8 cellular contexts compared by ENCODE assay signal in the genomic region with DNA sequence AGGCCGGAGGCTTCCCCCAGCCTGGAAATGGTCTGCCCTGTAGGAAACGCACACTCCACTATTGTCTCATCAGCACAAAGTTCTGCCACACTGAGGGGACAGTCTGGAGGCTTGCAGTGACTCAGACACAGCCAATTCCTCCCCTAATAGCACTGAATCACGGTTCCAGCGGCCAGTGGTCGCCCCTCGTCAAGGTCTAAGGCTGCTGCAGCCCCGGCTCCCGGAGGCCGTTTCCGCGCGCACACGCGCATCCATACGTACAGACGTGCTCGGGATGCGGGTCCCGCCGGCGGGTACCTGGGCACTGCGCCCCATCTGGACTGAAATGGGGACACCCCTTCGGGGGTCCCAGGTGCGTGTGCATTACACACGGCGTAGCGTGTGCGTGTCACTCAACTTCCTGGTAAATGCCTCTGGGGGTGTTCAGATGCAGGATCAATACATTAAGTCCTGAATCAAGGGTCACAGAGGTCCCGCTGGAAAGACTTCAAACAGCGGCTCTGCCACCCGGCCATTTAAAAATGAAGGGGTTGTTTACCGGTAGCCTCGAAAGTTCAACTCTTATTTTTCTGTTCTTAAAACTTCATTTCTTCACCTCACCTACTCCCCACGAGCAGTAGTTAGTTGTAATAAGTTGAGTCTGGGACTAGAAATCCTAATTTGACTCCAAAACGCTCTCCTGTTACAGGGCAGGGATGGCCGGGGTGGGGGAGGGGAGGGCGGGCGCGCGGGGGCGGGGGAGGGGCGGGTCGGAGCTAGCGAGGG. TPM values are rescaled to one million over a fixed set of nuclear protein-coding genes. Genes with fewer than 3 reads are reported as not detected.
DNase-seq lines count a peak whose midpoint lies in the region; ATAC-seq and TF ChIP-seq lines count a peak whose summit lies in the region.

No MANE protein-coding gene starts in this region.

- TF ChIP-seq CTCF in GM12864 (IDR thresholded peaks at IDR 0.05; ENCODE audit: low read depth, low read length, missing control alignments) (no peak), thoracic aorta (IDR thresholded peaks at IDR 0.05) (no peak)

- no peak overlapping the region for H2BK15ac ChIP-seq in mesenchymal stem cell (ENCODE audit: low read depth, poor library complexity, severe bottlenecking)

- H3K79me1 ChIP-seq in mesenchymal stem cell (replicated peaks; ENCODE audit: low read length, poor library complexity, severe bottlenecking), result peaks cover 5% of the 10 kb centered on the region

- H4K8ac ChIP-seq in mesenchymal stem cell (ENCODE audit: low read length), result peak overlapping the region; percentile 83

- peak overlapping the region in 1 of 2 experiments; percentile 34 for H3K4ac ChIP-seq in mesenchymal stem cell (ENCODE audit: low read depth in 1 of 2, low read length in 2 of 2)

- peak overlapping the region; percentile 94 for H3K4me2 ChIP-seq in mesenchymal stem cell (ENCODE audit: low read length, poor library complexity, severe bottlenecking)

- H3K9ac ChIP-seq in mesenchymal stem cell (ENCODE audit: low read length), result peak overlapping the region; percentile 96

- 0% methylated on average over 41 to 43 of the region's 44 CpGs for WGBS in ectodermal cell, 2 experiments
- whole genome bisulfite sequencing in mesenchymal stem cell, result under 1% methylated on average over 31 of the region's 44 CpGs

- peak overlapping the region; percentile 61 to 71 for H2BK12ac ChIP-seq in mesenchymal stem cell (ENCODE audit: low read length in 2 of 2)

- H3K27ac ChIP-seq in SJSA1, result no peak overlapping the region
- peak overlapping the region; percentile 94 for H3K27ac ChIP-seq in ectodermal cell (ENCODE audit: insufficient read depth, low read depth, low read length, poor library complexity, severe bottlenecking)
- no peak overlapping the region for H3K27ac ChIP-seq in mesenchymal stem cell (ENCODE audit: low read length, poor library complexity, severe bottlenecking)
- H3K27ac ChIP-seq in thoracic aorta, result peak overlapping the region; percentile 28 to 41

- H3K27me3 ChIP-seq in SJSA1 (replicated peaks), result 0 out of 2 replicates have a peak, but pooled peaks cover 6% of the 10 kb centered on the region
- no peaks in the 10 kb centered on the region for H3K27me3 ChIP-seq in ectodermal cell (ENCODE audit: control insufficient read depth, insufficient read depth, low read length, poor library complexity, severe bottlenecking)
- H3K27me3 ChIP-seq in mesenchymal stem cell (ENCODE audit: control insufficient read depth in 1 of 2, insufficient read depth in 1 of 2, low read length in 2 of 2), result no peaks in the 10 kb centered on the region
- H3K27me3 ChIP-seq in thoracic aorta (replicated peaks; ENCODE audit: insufficient read depth), result no peaks in the 10 kb centered on the region

- peak overlapping the region; percentile 34 for H3K4me3 ChIP-seq in GM12864 (ENCODE audit: low read depth, low read length)
- H3K4me3 ChIP-seq in SJSA1, result peak overlapping the region; percentile 47
- H3K4me3 ChIP-seq in ectodermal cell (ENCODE audit: insufficient read depth, low read depth, low read length), result peak overlapping the region; percentile 75
- H3K4me3 ChIP-seq in mesenchymal stem cell (ENCODE audit: insufficient read depth in 1 of 2, low read depth in 1 of 2, low read length in 2 of 2), result peak overlapping the region; percentile 88 to 97
- peak overlapping the region; percentile 86 for H3K4me3 ChIP-seq in thoracic aorta

- peak overlapping the region; percentile 46 for H2BK5ac ChIP-seq in mesenchymal stem cell (ENCODE audit: low read depth, low read length, poor library complexity, severe bottlenecking)

- ATAC-seq in HG03159 (IDR thresholded peaks at IDR 0.05; ENCODE audit: unreplicated experiment) (peak; percentile 17), thoracic aorta (ENCODE audit: insufficient number of reproducible peaks, low FRiP score, low read depth) (no peak), GM21367 (IDR thresholded peaks at IDR 0.05; ENCODE audit: unreplicated experiment) (no peak)

- H2AK5ac ChIP-seq in mesenchymal stem cell (ENCODE audit: low read length, severe bottlenecking), result no peak overlapping the region

- no peaks in the 10 kb centered on the region for H3K36me3 ChIP-seq in SJSA1
- no peaks in the 10 kb centered on the region for H3K36me3 ChIP-seq in ectodermal cell (ENCODE audit: control insufficient read depth, insufficient read depth, low read length)
- H3K36me3 ChIP-seq in mesenchymal stem cell (ENCODE audit: control insufficient read depth in 1 of 2, insufficient read depth in 2 of 2, low read depth in 1 of 2, low read length in 2 of 2), result no peaks in the 10 kb centered on the region
- no peaks in the 10 kb centered on the region for H3K36me3 ChIP-seq in thoracic aorta

- DNase-seq in GM12864 (ENCODE audit: low read depth), result no peak
- DNase-seq in SJSA1 (ENCODE audit: low read depth in 1 of 2, low spot score in 2 of 2), result peak; percentile 55 to 70
- DNase-seq in mesenchymal stem cell, result peak; percentile 75
- no peak for DNase-seq in thoracic aorta (ENCODE audit: low spot score)
- no peak for DNase-seq in A172 (ENCODE audit: low spot score)

- peak overlapping the region in 1 of 2 experiments; percentile 95 for H3K14ac ChIP-seq in mesenchymal stem cell (ENCODE audit: low read length in 2 of 2)

- peak overlapping the region; percentile 94 to 99 for H3K18ac ChIP-seq in mesenchymal stem cell (ENCODE audit: low read depth in 1 of 2, low read length in 2 of 2)

- peak overlapping the region; percentile 57 for H4K91ac ChIP-seq in mesenchymal stem cell (ENCODE audit: low read length)

- H2BK120ac ChIP-seq in mesenchymal stem cell (ENCODE audit: low read depth, low read length), result peak overlapping the region; percentile 73

- no peak overlapping the region for H3K23ac ChIP-seq in mesenchymal stem cell (ENCODE audit: low read length in 2 of 2)

- H3K9me3 ChIP-seq in SJSA1 (replicated peaks), result no peaks in the 10 kb centered on the region
- H3K9me3 ChIP-seq in ectodermal cell (ENCODE audit: control insufficient read depth, low read length), result no peaks in the 10 kb centered on the region
- H3K9me3 ChIP-seq in mesenchymal stem cell (ENCODE audit: control insufficient read depth, low read length), result no peaks in the 10 kb centered on the region
- H3K9me3 ChIP-seq in thoracic aorta, result no peaks in the 10 kb centered on the region

- peaks cover 10% of the 10 kb centered on the region for H3K4me1 ChIP-seq in SJSA1 (replicated peaks)
- H3K4me1 ChIP-seq in ectodermal cell (ENCODE audit: control insufficient read depth, insufficient read depth, low read length), result peaks cover 14% of the 10 kb centered on the region
- H3K4me1 ChIP-seq in mesenchymal stem cell (ENCODE audit: control insufficient read depth, insufficient read depth, low read depth, low read length), result peaks cover 15% of the 10 kb centered on the region
- peaks cover 0 to 11% of the 10 kb centered on the region in 2 donors for H3K4me1 ChIP-seq in thoracic aorta (ENCODE audit: control insufficient read depth in 1 of 2, low read depth in 2 of 2)

- H2AFZ ChIP-seq in mesenchymal stem cell (ENCODE audit: low read depth, low read length), result peak overlapping the region; percentile 93

RNA-seq across cellular contexts. Expression of a gene that starts 0.6 kb away (rescaled TPM):
- 9.0 and 17.4 TPM in 2 replicates for total RNA-seq in SJSA1 (2014; rRNA removed; shearing (Covaris generic))
- polyA plus RNA-seq in ectodermal cell (2013, experiment 1 of 4), result 58.9 TPM
- 68.7 TPM for polyA plus RNA-seq in ectodermal cell (2013, experiment 2 of 4)
- 48.2 TPM for polyA plus RNA-seq in ectodermal cell (2013, experiment 3 of 4)
- polyA plus RNA-seq in ectodermal cell (2013, experiment 4 of 4), result 67.1 TPM
- 13.7 TPM for polyA plus RNA-seq in mesenchymal stem cell (2013, experiment 1 of 2)
- polyA plus RNA-seq in mesenchymal stem cell (2013, experiment 2 of 2), result 14.9 TPM
- 10 to 100 TPM; 19.5 to 19.8 TPM for total RNA-seq in thoracic aorta
- total RNA-seq in A172 (2014; rRNA removed; shearing (Covaris generic)), result 2.1 and 4.8 TPM in 2 replicates

Comparison
In these comparisons a context has a peak if more than half of its experiments do, and no peak if none do; other contexts are left out.
1. DNase-seq: peak in SJSA1 (2 of 2) and mesenchymal stem cell (single experiment); none in GM12864 (single experiment), thoracic aorta (single experiment) and A172 (single experiment).
2. H3K4me3 ChIP-seq: peak in every context shown above with its lines; median percentile 92 in mesenchymal stem cell; 86 in thoracic aorta; 75 in ectodermal cell; 47 in SJSA1; 34 in GM12864.
3. H3K27ac ChIP-seq: peak in ectodermal cell (single experiment) and thoracic aorta (2 of 2); none in SJSA1 (single experiment) and mesenchymal stem cell (single experiment).